In genomic region chr16:80614908-80615696, GRCh38 we compare ENCODE assay signal across 10 cellular contexts.
DNase-seq lines count a peak whose midpoint lies in the region; ATAC-seq, FAIRE-seq and TF ChIP-seq lines count a peak whose summit lies in the region.
"Had no signal": no experiment of that assay in that cellular context is flagged by ENCODE, and none has a peak within 500 bp of the region (broad histone marks: within the 10 kb centered on the region; RNA-seq: fewer than 3 reads in every experiment).

No MANE protein-coding gene starts in this region.

- H3K23ac ChIP-seq in trophoblast cell (ENCODE audit: low read length), result no peak overlapping the region

- no peak overlapping the region for H2AFZ ChIP-seq in trophoblast cell (ENCODE audit: insufficient read depth, low read length, poor library complexity)

- no peak for ATAC-seq in GM19467 (IDR thresholded peaks at IDR 0.05; ENCODE audit: unreplicated experiment)

- in situ Hi-C loops in GM13976 (cut with MboI; ENCODE audit: low sequenced_read_pairs, unreplicated experiment), result no loop called here

- H3K27ac ChIP-seq in epithelial cell of prostate (peak overlapping the region; percentile 77), trophoblast cell (ENCODE audit: low read depth, low read length) (no peak overlapping the region)

- H2BK12ac ChIP-seq in trophoblast cell (ENCODE audit: low read length), result no peak overlapping the region

- H3K4ac ChIP-seq in trophoblast cell (ENCODE audit: low read depth, low read length), result no peak overlapping the region

- H3K36me3 ChIP-seq in trophoblast cell (ENCODE audit: control insufficient read depth in 1 of 2, insufficient read depth in 2 of 2, low read length in 2 of 2) (no peaks in the 10 kb centered on the region), BE2C (no peaks in the 10 kb centered on the region)

- DNase-seq in EH (ENCODE audit: low read depth) (peak; percentile 95), RCC 7860 (ENCODE audit: low spot score) (peak; percentile 70), epithelial cell of prostate (ENCODE audit: low read depth, low spot score) (peak; percentile 55), trophoblast cell (peak; percentile 93 to 94), NCI-H2196 treated with DMSO at 0.1 percent for 48 hours (lab: John Stamatoyannopoulos, UW; ENCODE audit: unreplicated experiment) (no peak), GM13976 (ENCODE audit: low spot score) (no peak), BE2C (no peak)
- DNase-seq: NCI-H1417 treated with DMSO at 0.1 percent for 48 hours, posterior cingulate gyrus had no signal

- H3K4me3 ChIP-seq in trophoblast cell (ENCODE audit: low read depth, low read length), result no peak overlapping the region
- H3K4me3 ChIP-seq in BE2C (ENCODE audit: low read depth, low read length), result no peak overlapping the region

- H3K18ac ChIP-seq in trophoblast cell (ENCODE audit: low read length), result no peak overlapping the region

- H4K8ac ChIP-seq in trophoblast cell (ENCODE audit: low read depth, low read length), result no peak overlapping the region

- no peak for FAIRE-seq in RCC 7860 (lab: Jason Lieb, UNC)

- no peak overlapping the region for H3K14ac ChIP-seq in trophoblast cell (ENCODE audit: low read length)

- no peak overlapping the region for H3K9ac ChIP-seq in trophoblast cell (ENCODE audit: low read length)

- H4K91ac ChIP-seq in trophoblast cell (ENCODE audit: low read depth, low read length), result no peak overlapping the region

- H3K4me2 ChIP-seq in trophoblast cell (ENCODE audit: low read length), result no peak overlapping the region

- H3K9me3 ChIP-seq in trophoblast cell (ENCODE audit: insufficient read depth, low read depth, low read length) (peaks cover 33% of the 10 kb centered on the region), BE2C (no peaks in the 10 kb centered on the region; the same call in 1 of the 2 replicates)

- no peaks in the 10 kb centered on the region for H3K79me2 ChIP-seq in trophoblast cell (ENCODE audit: control insufficient read depth, insufficient read depth, low read length, poor library complexity)

- no peak overlapping the region for H2AK5ac ChIP-seq in trophoblast cell (ENCODE audit: low read length)

- no CpG with 5 or more reads among the region's 12 CpGs for WGBS in trophoblast cell (ENCODE audit: extremely low coverage, insufficient coverage, insufficient read length)

- TF ChIP-seq CTCF in GM13976 (IDR thresholded peaks at IDR 0.05; ENCODE audit: borderline replicate concordance, control extremely low read depth, extremely low read depth, insufficient read depth, missing control alignments), result no peak
- no peak for TF ChIP-seq CTCF in BE2C (IDR thresholded peaks at IDR 0.05; ENCODE audit: low read depth, low read length)

- no peaks in the 10 kb centered on the region for H3K27me3 ChIP-seq in trophoblast cell (ENCODE audit: insufficient read depth, low read length)
- no peaks in the 10 kb centered on the region for H3K27me3 ChIP-seq in BE2C

- H4K12ac ChIP-seq in trophoblast cell (ENCODE audit: low read depth, low read length), result no peak overlapping the region

- H3K79me1 ChIP-seq in trophoblast cell (ENCODE audit: low read length), result peaks cover 5% of the 10 kb centered on the region

- no peak overlapping the region for H2BK120ac ChIP-seq in trophoblast cell (ENCODE audit: insufficient read depth, low read length, poor library complexity)

- H3K4me1 ChIP-seq in trophoblast cell (ENCODE audit: control insufficient read depth in 1 of 2, insufficient read depth in 2 of 2, low read length in 2 of 2) (peaks cover 8 to 10% of the 10 kb centered on the region in 2 experiments), BE2C (no peaks in the 10 kb centered on the region)

- no peak overlapping the region for H2BK5ac ChIP-seq in trophoblast cell (ENCODE audit: low read depth, low read length, poor library complexity)

Comparison
In these comparisons a context has a peak if more than half of its experiments do, and no peak if none do; other contexts are left out.
1. DNase-seq: peak in EH (single experiment), RCC 7860 (single experiment), epithelial cell of prostate (single experiment) and trophoblast cell (2 of 2); none in NCI-H2196 treated with DMSO at 0.1 percent for 48 hours (single experiment), GM13976 (single experiment) and BE2C (single experiment).